Comparison of ENCODE assay signal across 9 cellular contexts in genomic region chr15:70856884-70857546, GRCh38. TPM values are rescaled to one million over a fixed set of nuclear protein-coding genes. Genes with fewer than 3 reads are reported as not detected.
DNase-seq lines count a peak whose midpoint lies in the region; ATAC-seq and TF ChIP-seq lines count a peak whose summit lies in the region.
"Had no signal": no experiment of that assay in that cellular context is flagged by ENCODE, and none has a peak within 500 bp of the region (broad histone marks: within the 10 kb centered on the region; RNA-seq: fewer than 3 reads in every experiment).

No MANE protein-coding gene starts in this region.

- no peaks in the 10 kb centered on the region for H3K9me3 Mint-ChIP-seq in activated naive CD4-positive, alpha-beta T cell treated with anti-CD3 and anti-CD28 coated beads, Interleukin-2, amount 50 U/mL, for 72 hours
- H3K9me3 Mint-ChIP-seq: activated CD4-positive, alpha-beta T cell treated with anti-CD3 and anti-CD28 coated beads, Interleukin-2, amount 10 ng/mL, durations not matched to agents 7 days and 5 days had no signal

- no peak for TF ChIP-seq CTCF in fibroblast of pulmonary artery (IDR thresholded peaks at IDR 0.05; ENCODE audit: low read length, missing control alignments)

- H3K27ac Mint-ChIP-seq in activated naive CD4-positive, alpha-beta T cell treated with anti-CD3 and anti-CD28 coated beads, Interleukin-2, amount 50 U/mL, for 72 hours, result no peak overlapping the region
- H3K27ac Mint-ChIP-seq: activated CD4-positive, alpha-beta T cell treated with anti-CD3 and anti-CD28 coated beads, Interleukin-2, amount 10 ng/mL, durations not matched to agents 7 days and 5 days had no signal

- H3K4me3 ChIP-seq in fibroblast of pulmonary artery (replicated peaks; ENCODE audit: low read depth, low read length), result peak overlapping the region; percentile 27

- H3K36me3 Mint-ChIP-seq in activated naive CD4-positive, alpha-beta T cell treated with anti-CD3 and anti-CD28 coated beads, Interleukin-2, amount 50 U/mL, for 72 hours, result peaks cover 0 to 7% of the 10 kb centered on the region in 2 donors

- DNase-seq in AG08395 (ENCODE audit: low spot score) (peak; percentile 93), RKO (ENCODE audit: low spot score) (peak; percentile 64), fibroblast of pulmonary artery (ENCODE audit: low read depth) (peak; percentile 99), occipital lobe (lab: John Stamatoyannopoulos, UW) (peak; percentile 27), NCI-H526 treated with DMSO at 0.1 percent for 48 hours (lab: John Stamatoyannopoulos, UW) (no peak), foreskin melanocyte (no peak)
- DNase-seq in activated naive CD4-positive, alpha-beta T cell treated with anti-CD3 and anti-CD28 coated beads, Interleukin-2, amount 50 U/mL, for 72 hours (ENCODE audit: low spot score in 2 of 2), result no peak
- DNase-seq: activated CD4-positive, alpha-beta T cell treated with anti-CD3 and anti-CD28 coated beads, Interleukin-2, amount 10 ng/mL, durations not matched to agents 7 days and 5 days had no signal

- no peak for ATAC-seq in activated naive CD4-positive, alpha-beta T cell treated with anti-CD3 and anti-CD28 coated beads, Interleukin-2, amount 50 U/mL, for 72 hours
- no peak for ATAC-seq in HG03175 (IDR thresholded peaks at IDR 0.05; ENCODE audit: unreplicated experiment)

RNA-seq across cellular contexts. Expression of gene LARP6, which starts 3.1 kb away (rescaled TPM):
- total RNA-seq in occipital lobe, result 21.5 TPM
- under 1 TPM in 1 of 2 donors, not detected in 1; 0.23 TPM for total RNA-seq in activated naive CD4-positive, alpha-beta T cell treated with anti-CD3 and anti-CD28 coated beads, Interleukin-2, amount 50 U/mL, for 72 hours
- total RNA-seq: activated CD4-positive, alpha-beta T cell treated with anti-CD3 and anti-CD28 coated beads, Interleukin-2, amount 10 ng/mL, durations not matched to agents 7 days and 5 days had no signal

RNA-seq across cellular contexts. Expression of gene THAP10, which starts 35.2 kb away (rescaled TPM):
- 4.4 TPM for total RNA-seq in occipital lobe
- total RNA-seq in activated naive CD4-positive, alpha-beta T cell treated with anti-CD3 and anti-CD28 coated beads, Interleukin-2, amount 50 U/mL, for 72 hours, result under 1 TPM in 1 of 2 donors, not detected in 1; 0.19 TPM
- total RNA-seq: activated CD4-positive, alpha-beta T cell treated with anti-CD3 and anti-CD28 coated beads, Interleukin-2, amount 10 ng/mL, durations not matched to agents 7 days and 5 days had no signal

RNA-seq across cellular contexts. Expression of gene LRRC49, which starts 35.6 kb away (rescaled TPM):
- 173 TPM for total RNA-seq in occipital lobe
- not detected for total RNA-seq in activated naive CD4-positive, alpha-beta T cell treated with anti-CD3 and anti-CD28 coated beads, Interleukin-2, amount 50 U/mL, for 72 hours
- total RNA-seq: activated CD4-positive, alpha-beta T cell treated with anti-CD3 and anti-CD28 coated beads, Interleukin-2, amount 10 ng/mL, durations not matched to agents 7 days and 5 days had no signal

Comparison
In these comparisons a context has a peak if more than half of its experiments do, and no peak if none do; other contexts are left out.
1. DNase-seq: peak in AG08395 (single experiment), RKO (single experiment), fibroblast of pulmonary artery (single experiment) and occipital lobe (single experiment); none in activated naive CD4-positive, alpha-beta T cell treated with anti-CD3 and anti-CD28 coated beads, Interleukin-2, amount 50 U/mL, for 72 hours (0 of 2), NCI-H526 treated with DMSO at 0.1 percent for 48 hours (single experiment) and foreskin melanocyte (single experiment).
2. RNA of gene LARP6, which starts 3.1 kb away (total RNA-seq): 21.5 TPM in occipital lobe (single experiment); 0.23 TPM in activated naive CD4-positive, alpha-beta T cell treated with anti-CD3 and anti-CD28 coated beads, Interleukin-2, amount 50 U/mL, for 72 hours; every median in the first group is over 10 times any median in the second.
3. RNA of gene LRRC49, which starts 35.6 kb away (total RNA-seq): 173 TPM in occipital lobe (single experiment); not detected in activated naive CD4-positive, alpha-beta T cell treated with anti-CD3 and anti-CD28 coated beads, Interleukin-2, amount 50 U/mL, for 72 hours; every median in the first group is over 100 times any median in the second.